Comparison of ENCODE assay signal across 18 cellular contexts in genomic region chr2:113694438-113694837, GRCh38.
DNase-seq lines count a peak whose midpoint lies in the region; ATAC-seq and FAIRE-seq lines count a peak whose summit lies in the region.
"Had no signal": no experiment of that assay in that cellular context is flagged by ENCODE, and none has a peak within 500 bp of the region (broad histone marks: within the 10 kb centered on the region; RNA-seq: fewer than 3 reads in every experiment).

No MANE protein-coding gene starts in this region.

- peak overlapping the region; percentile 99 for H3K27ac Mint-ChIP-seq in activated naive CD8-positive, alpha-beta T cell treated with anti-CD3 and anti-CD28 coated beads, Interleukin-2, amount 50 U/mL, for 24 hours
- H3K27ac Mint-ChIP-seq in stimulated activated naive B cell treated with anti-CD40 and anti-IgM and Interleukin-4, amounts not matched to agents 10 μg/mL and 1 μg/mL and 100 μg/mL, for 72 hours = peak overlapping the region; percentile 100
- H3K27ac Mint-ChIP-seq: neural progenitor cell had no signal

- peaks cover 2% of the 10 kb centered on the region for H3K27me3 Mint-ChIP-seq in activated naive CD8-positive, alpha-beta T cell treated with anti-CD3 and anti-CD28 coated beads, Interleukin-2, amount 50 U/mL, for 24 hours
- H3K27me3 Mint-ChIP-seq in stimulated activated naive B cell treated with anti-CD40 and anti-IgM and Interleukin-4, amounts not matched to agents 10 μg/mL and 1 μg/mL and 100 μg/mL, for 72 hours = no peaks in the 10 kb centered on the region

- no peak overlapping the region for H3K4me3 Mint-ChIP-seq in activated naive CD8-positive, alpha-beta T cell treated with anti-CD3 and anti-CD28 coated beads, Interleukin-2, amount 50 U/mL, for 24 hours
- peak overlapping the region in 1 of 2 donors; percentile 81 for H3K4me3 Mint-ChIP-seq in stimulated activated naive B cell treated with anti-CD40 and anti-IgM and Interleukin-4, amounts not matched to agents 10 μg/mL and 1 μg/mL and 100 μg/mL, for 72 hours
- H3K4me3 Mint-ChIP-seq: neural progenitor cell had no signal

- H3K9me3 Mint-ChIP-seq in activated naive CD8-positive, alpha-beta T cell treated with anti-CD3 and anti-CD28 coated beads, Interleukin-2, amount 50 U/mL, for 24 hours = no peaks in the 10 kb centered on the region
- peaks cover 12% of the 10 kb centered on the region in 2 donors for H3K9me3 Mint-ChIP-seq in stimulated activated naive B cell treated with anti-CD40 and anti-IgM and Interleukin-4, amounts not matched to agents 10 μg/mL and 1 μg/mL and 100 μg/mL, for 72 hours
- H3K9me3 Mint-ChIP-seq: activated T-cell treated with anti-CD3 and anti-CD28 coated beads, Interleukin-2, amount 50 U/mL, for 4 hours; neural progenitor cell had no signal

- H3K4me1 Mint-ChIP-seq in activated naive CD8-positive, alpha-beta T cell treated with anti-CD3 and anti-CD28 coated beads, Interleukin-2, amount 50 U/mL, for 24 hours = peaks cover 68% of the 10 kb centered on the region
- peaks cover 46 to 79% of the 10 kb centered on the region in 2 donors for H3K4me1 Mint-ChIP-seq in stimulated activated naive B cell treated with anti-CD40 and anti-IgM and Interleukin-4, amounts not matched to agents 10 μg/mL and 1 μg/mL and 100 μg/mL, for 72 hours
- H3K4me1 Mint-ChIP-seq: neural progenitor cell had no signal

- peaks cover 6% of the 10 kb centered on the region for H3K36me3 Mint-ChIP-seq in activated naive CD8-positive, alpha-beta T cell treated with anti-CD3 and anti-CD28 coated beads, Interleukin-2, amount 50 U/mL, for 24 hours (ENCODE audit: low read depth)
- peaks cover 17 to 34% of the 10 kb centered on the region in 2 donors for H3K36me3 Mint-ChIP-seq in stimulated activated naive B cell treated with anti-CD40 and anti-IgM and Interleukin-4, amounts not matched to agents 10 μg/mL and 1 μg/mL and 100 μg/mL, for 72 hours
- H3K36me3 Mint-ChIP-seq: neural progenitor cell had no signal

- intact Hi-C loops in Right ventricle myocardium inferior (cut with DNase I) (no loop called here), cardiac septum (cut with DNase I) (no loop called here)

- peak; percentile 68 for FAIRE-seq in GM19239 (lab: Jason Lieb, UNC)

- ATAC-seq in Right ventricle myocardium inferior = peak; percentile 35
- no peak for ATAC-seq in activated naive CD8-positive, alpha-beta T cell treated with anti-CD3 and anti-CD28 coated beads, Interleukin-2, amount 50 U/mL, for 24 hours
- ATAC-seq in stimulated activated naive B cell treated with anti-CD40 and anti-IgM and Interleukin-4, amounts not matched to agents 10 μg/mL and 1 μg/mL and 100 μg/mL, for 72 hours (replicated peaks) = no peak
- ATAC-seq: psoas muscle had no signal

- no peak for DNase-seq in Right ventricle myocardium inferior (ENCODE audit: missing footprints)
- DNase-seq in cardiac septum (ENCODE audit: low spot score) = no peak
- no peak for DNase-seq in GM19239 (ENCODE audit: insufficient read length, low spot score)
- no peak for DNase-seq in activated naive CD8-positive, alpha-beta T cell treated with anti-CD3 and anti-CD28 coated beads, Interleukin-2, amount 50 U/mL, for 24 hours
- no peak for DNase-seq in stimulated activated naive B cell treated with anti-CD40 and anti-IgM and Interleukin-4, amounts not matched to agents 10 μg/mL and 1 μg/mL and 100 μg/mL, for 72 hours
- no peak for DNase-seq in NCI-H524 treated with DMSO at 0.1 percent for 48 hours (lab: John Stamatoyannopoulos, UW)
- no peak for DNase-seq in NCI-H2107 (lab: John Stamatoyannopoulos, UW)
- DNase-seq: activated CD4-positive, alpha-beta T cell treated with anti-CD3 and anti-CD28 coated beads for 48 hours; activated T-cell treated with anti-CD3 and anti-CD28 coated beads, Interleukin-2, amount 50 U/mL, for 4 hours; DMS79; foreskin fibroblast; MV-4-11; NCI-H187 treated with DMSO at 0.1 percent for 48 hours; NCI-H446; psoas muscle; SK-N-SH; stimulated activated CD4-positive, alpha-beta T cell treated with anti-CD3 and anti-CD28 coated beads, Interleukin-4, amount 100 ng/mL, for 4 hours had no signal
